20 cellular contexts compared by ENCODE assay signal in genomic region chr16:70608516-70608915, GRCh38. TPM values are rescaled to one million over a fixed set of nuclear protein-coding genes. Genes with fewer than 3 reads are reported as not detected.
DNase-seq lines count a peak whose midpoint lies in the region; ATAC-seq and TF ChIP-seq lines count a peak whose summit lies in the region.
"Had no signal": no experiment of that assay in that cellular context is flagged by ENCODE, and none has a peak within 500 bp of the region (broad histone marks: within the 10 kb centered on the region; RNA-seq: fewer than 3 reads in every experiment).

No MANE protein-coding gene starts in this region.

- H3K4me3 ChIP-seq in breast epithelium (no peak overlapping the region), brain microvascular endothelial cell (ENCODE audit: low read depth, low read length) (no peak overlapping the region), heart left ventricle (no peak overlapping the region)
- H3K4me3 ChIP-seq: K562, SK-N-MC had no signal

- H3K9me3 ChIP-seq in breast epithelium = no peaks in the 10 kb centered on the region
- H3K9me3 ChIP-seq in heart left ventricle = no peaks in the 10 kb centered on the region

- TF ChIP-seq CTCF in breast epithelium (IDR thresholded peaks at IDR 0.05) (no peak), foreskin keratinocyte (conservative IDR thresholded peaks at IDR 0.05) (no peak), brain microvascular endothelial cell (IDR thresholded peaks at IDR 0.05; ENCODE audit: low read depth, low read length, missing control alignments) (no peak), heart left ventricle (IDR thresholded peaks at IDR 0.05) (no peak)

- ATAC-seq in foreskin keratinocyte = peak; percentile 93
- ATAC-seq in sciatic nerve = no peak
- no peak for ATAC-seq in heart left ventricle
- ATAC-seq: K562 had no signal

- in situ Hi-C loops in brain microvascular endothelial cell (cut with HindIII; ENCODE audit: low pct_ligation_motif_present, low sequenced_read_pairs) = no loop called here

- H3K27ac ChIP-seq in breast epithelium = peak overlapping the region; percentile 16 to 48
- no peak overlapping the region for H3K27ac ChIP-seq in foreskin keratinocyte
- no peak overlapping the region for H3K27ac ChIP-seq in brain microvascular endothelial cell
- H3K27ac ChIP-seq in heart left ventricle = no peak overlapping the region
- H3K27ac ChIP-seq: SK-N-MC had no signal

- no peaks in the 10 kb centered on the region for H3K36me3 ChIP-seq in breast epithelium
- no peaks in the 10 kb centered on the region for H3K36me3 ChIP-seq in brain microvascular endothelial cell (replicated peaks)
- no peaks in the 10 kb centered on the region for H3K36me3 ChIP-seq in heart left ventricle

- TF ChIP-seq POLR2A in breast epithelium (IDR thresholded peaks at IDR 0.05) (no peak), heart left ventricle (IDR thresholded peaks at IDR 0.05) (no peak)

- H3K4me1 ChIP-seq in breast epithelium = peaks cover 0 to 4% of the 10 kb centered on the region in 2 donors
- H3K4me1 ChIP-seq in foreskin keratinocyte = no peaks in the 10 kb centered on the region
- peaks cover 0 to 12% (median 2%) of the 10 kb centered on the region in 12 donors for H3K4me1 ChIP-seq in heart left ventricle

- WGBS in heart left ventricle, 4 donors = 92 to 98% (median 95%) methylated on average over 5 to 7 of the region's 7 CpGs

- peak; percentile 57 for DNase-seq in HT-29 (ENCODE audit: low spot score)
- DNase-seq in breast epithelium (ENCODE audit: low spot score in 2 of 2) = peak; percentile 32 to 60
- peak in 1 of 2 donors; percentile 50 for DNase-seq in foreskin keratinocyte
- DNase-seq in sciatic nerve (ENCODE audit: low spot score) = peak; percentile 48
- DNase-seq in NCI-H1436 treated with DMSO at 0.1 percent for 48 hours (lab: John Stamatoyannopoulos, UW) = no peak
- no peak for DNase-seq in HK-2 (ENCODE audit: unreplicated experiment)
- DNase-seq in brain microvascular endothelial cell = no peak
- no peak for DNase-seq in heart left ventricle
- DNase-seq: AML-193, EL, H7, MV-4-11, NCI-H1417, NCI-H2029 treated with DMSO at 0.1 percent for 48 hours, NCI-H748 treated with DMSO at 0.1 percent for 48 hours, Right ventricle myocardium superior had no signal

- H3K27me3 ChIP-seq in breast epithelium (no peaks in the 10 kb centered on the region), foreskin keratinocyte (no peaks in the 10 kb centered on the region), brain microvascular endothelial cell (replicated peaks) (no peaks in the 10 kb centered on the region), heart left ventricle (no peaks in the 10 kb centered on the region)

- intact Hi-C loops in breast epithelium (cut with DNase I; ENCODE audit: low total_unique reads) (no loop called here), sciatic nerve (cut with DNase I) (no loop called here), heart left ventricle (cut with DNase I) (no loop called here)

RNA-seq across cellular contexts. Expression of gene IL34, which starts 37.8 kb away (rescaled TPM):
- 9.1 and 11.5 TPM in 2 replicates for total RNA-seq in HT-29 (2014; rRNA removed; shearing (Covaris generic))
- total RNA-seq in breast epithelium (10 to 100 TPM in 1 of 3 donors, 1 to 10 TPM in 1, under 1 TPM in 1; 0.64 to 37.9 (median 7.5) TPM), foreskin keratinocyte (0.11 and 0.17 TPM in 2 replicates), sciatic nerve (64.0 TPM), heart left ventricle (1 to 10 TPM in 8 of 9 donors, under 1 TPM in 1; 0.49 to 6.5 (median 2.7) TPM)
- polyA plus RNA-seq in foreskin keratinocyte (0.13 and 0.19 TPM in 2 replicates), heart left ventricle (1 to 10 TPM in 1 of 2 donors, under 1 TPM in 1; 0.82 to 2.3 TPM)
- total RNA-seq: NCI-H460 had no signal
- polyA plus RNA-seq: CD14-positive monocyte had no signal

Comparison
In these comparisons a context has a peak if more than half of its experiments do, and no peak if none do; other contexts are left out.
1. DNase-seq: peak in HT-29 (single experiment), breast epithelium (2 of 2) and sciatic nerve (single experiment); none in NCI-H1436 treated with DMSO at 0.1 percent for 48 hours (single experiment), HK-2 (single experiment), brain microvascular endothelial cell (single experiment) and heart left ventricle (0 of 5).
2. H3K27ac ChIP-seq: peak in breast epithelium (2 of 2); none in foreskin keratinocyte (single experiment), brain microvascular endothelial cell (single experiment) and heart left ventricle (0 of 12).